ENCODE assay signal across 8 cellular contexts in the genomic region with DNA sequence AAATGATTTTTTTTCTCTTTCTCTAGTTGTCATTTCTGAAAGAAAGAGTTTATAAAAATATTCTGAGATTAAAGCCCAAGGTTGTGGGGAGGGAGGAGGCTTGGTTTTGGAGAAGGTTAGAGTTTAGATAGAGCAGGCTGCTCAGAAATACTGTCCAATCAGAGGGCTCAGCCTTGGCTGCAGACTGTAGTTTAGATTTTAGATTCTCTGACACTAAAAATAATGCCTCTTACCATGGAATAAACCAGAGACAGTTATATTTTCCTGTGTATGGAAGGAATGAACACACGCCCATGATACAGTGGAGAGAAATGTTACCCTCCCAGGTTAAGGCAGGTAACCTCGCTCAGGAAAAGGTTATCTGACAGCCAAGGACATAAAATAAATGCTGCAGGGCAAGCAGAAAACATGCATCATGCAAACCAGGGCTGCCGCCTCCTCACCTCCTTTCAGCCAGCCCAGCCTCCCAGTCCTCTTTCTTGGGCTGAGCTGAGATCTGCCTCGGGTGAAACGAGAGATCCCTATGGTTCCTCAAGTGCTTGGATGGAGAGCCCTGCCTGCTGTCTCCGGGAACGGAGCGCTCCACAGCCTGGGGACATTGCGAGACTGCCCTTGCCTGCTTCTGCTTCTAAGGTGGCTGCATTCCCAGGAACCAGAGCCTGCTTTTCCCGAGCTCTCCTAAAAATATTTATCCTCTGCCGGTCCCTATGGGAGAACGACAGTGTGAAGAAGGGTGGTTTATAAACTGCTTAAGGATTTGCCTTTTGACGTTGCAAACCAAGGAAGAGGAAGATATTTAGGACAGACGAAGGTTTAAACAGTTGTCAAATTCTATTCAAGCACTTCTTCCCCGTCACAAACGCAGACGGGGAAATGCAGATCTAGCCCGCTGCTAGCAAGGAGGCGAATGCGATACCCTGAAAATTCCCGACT. TPM values are rescaled to one million over a fixed set of nuclear protein-coding genes. Genes with fewer than 3 reads are reported as not detected.
DNase-seq lines count a peak whose midpoint lies in the region; ATAC-seq and TF ChIP-seq lines count a peak whose summit lies in the region.

No MANE protein-coding gene starts in this region.

- peak overlapping the region; percentile 67 for H3K27ac ChIP-seq in thymus (ENCODE audit: low read depth)

- WGBS in thymus: 6% methylated on average over 21 of the region's 21 CpGs

- H3K9me3 ChIP-seq in thymus (ENCODE audit: control insufficient read depth): no peaks in the 10 kb centered on the region

- no peak for ATAC-seq in activated B cell treated with CpG ODN at 0.5 μM for 24 hours (ENCODE audit: low read depth)

- CTCF ChIA-PET in activated B cell treated with CpG ODN at 0.5 μM for 24 hours (lab: Charles Lee): interaction anchor here (1.1 to 1.8 kb wide), 3 partner anchors 33 to 40 kb away, joined by 3 to 5 read pairs (median 3); no protein-coding TSS in a partner anchor

- peak overlapping the region; percentile 94 to 99 (median 98) for H3K4me3 Mint-ChIP-seq in IgD-negative memory B cell
- peak overlapping the region; percentile 97 for H3K4me3 Mint-ChIP-seq in activated B cell treated with CpG ODN at 0.5 μM for 24 hours
- H3K4me3 Mint-ChIP-seq in endothelial cell (ENCODE audit: unreplicated experiment): peak overlapping the region; percentile 96

- intact Hi-C loops in activated B cell treated with CpG ODN at 0.5 μM for 24 hours (cut with micrococcal nuclease): loop anchor here (2.0 to 5.0 kb wide), 2 partner anchors 113 to 219 kb away; no protein-coding TSS in a partner anchor

- peak overlapping the region; percentile 36 to 95 (median 93) for H3K27ac Mint-ChIP-seq in IgD-negative memory B cell
- peak overlapping the region; percentile 83 for H3K27ac Mint-ChIP-seq in activated B cell treated with CpG ODN at 0.5 μM for 24 hours
- no peak overlapping the region for H3K27ac Mint-ChIP-seq in endothelial cell (ENCODE audit: unreplicated experiment)

- H3K4me1 Mint-ChIP-seq in IgD-negative memory B cell: peaks cover 15 to 34% (median 29%) of the 10 kb centered on the region in 3 donors
- peaks cover 22% of the 10 kb centered on the region for H3K4me1 Mint-ChIP-seq in activated B cell treated with CpG ODN at 0.5 μM for 24 hours
- H3K4me1 Mint-ChIP-seq in endothelial cell (ENCODE audit: unreplicated experiment): peaks cover 15% of the 10 kb centered on the region

- no peaks in the 10 kb centered on the region for H3K9me3 Mint-ChIP-seq in IgD-negative memory B cell
- H3K9me3 Mint-ChIP-seq in activated B cell treated with CpG ODN at 0.5 μM for 24 hours: no peaks in the 10 kb centered on the region
- no peaks in the 10 kb centered on the region for H3K9me3 Mint-ChIP-seq in endothelial cell (ENCODE audit: unreplicated experiment)

- no peaks in the 10 kb centered on the region for H3K36me3 ChIP-seq in thymus (ENCODE audit: control insufficient read depth, insufficient read depth)

- no peaks in the 10 kb centered on the region for H3K27me3 ChIP-seq in thymus (ENCODE audit: control insufficient read depth, insufficient read depth)

- H3K36me3 Mint-ChIP-seq in IgD-negative memory B cell (peaks cover 2% of the 10 kb centered on the region), activated B cell treated with CpG ODN at 0.5 μM for 24 hours (ENCODE audit: low read depth) (peaks cover 6% of the 10 kb centered on the region), endothelial cell (ENCODE audit: low read depth, unreplicated experiment) (no peaks in the 10 kb centered on the region)

- H3K4me1 ChIP-seq in thymus (ENCODE audit: control insufficient read depth, insufficient read depth, low read length): peaks cover 5% of the 10 kb centered on the region

- DNase-seq in A172 (ENCODE audit: low spot score) (peak; percentile 21), GM12865 (ENCODE audit: low read depth) (peak; percentile 15), activated B cell treated with CpG ODN at 0.5 μM for 24 hours (no peak), endothelial cell (ENCODE audit: low spot score) (peak; percentile 26), midbrain (lab: John Stamatoyannopoulos, UW) (peak; percentile 44), NCI-H446 treated with DMSO at 0.1 percent for 48 hours (lab: John Stamatoyannopoulos, UW) (no peak)

- no peak for TF ChIP-seq CTCF in GM12865 (IDR thresholded peaks at IDR 0.05; ENCODE audit: insufficient read depth, low read depth, low read length, missing control alignments)
- no peak for TF ChIP-seq CTCF in activated B cell treated with CpG ODN at 0.5 μM for 24 hours (IDR thresholded peaks at IDR 0.05)
- no peak for TF ChIP-seq CTCF in endothelial cell (IDR thresholded peaks at IDR 0.05; ENCODE audit: unreplicated experiment)

- POLR2A ChIA-PET in activated B cell treated with CpG ODN at 0.5 μM for 24 hours (lab: Charles Lee): interaction anchor here (1.0 to 1.8 kb wide), 2 partner anchors 16 to 40 kb away, joined by 3 to 8 read pairs; a partner anchor contains a TSS

- H3K27me3 Mint-ChIP-seq in IgD-negative memory B cell: no peaks in the 10 kb centered on the region
- H3K27me3 Mint-ChIP-seq in activated B cell treated with CpG ODN at 0.5 μM for 24 hours: no peaks in the 10 kb centered on the region
- H3K27me3 Mint-ChIP-seq in endothelial cell (ENCODE audit: unreplicated experiment): peaks cover 2% of the 10 kb centered on the region

- H3K4me3 ChIP-seq in GM12865 (ENCODE audit: low read depth, low read length) (peak overlapping the region; percentile 84), thymus (ENCODE audit: low read length) (peak overlapping the region; percentile 74)

RNA-seq across cellular contexts. Expression of a gene that starts 0.8 kb away (rescaled TPM):
- total RNA-seq in A172 (2014; rRNA removed; shearing (Covaris generic)): 18.5 and 23.8 TPM in 2 replicates
- 4.5 TPM for polyA plus RNA-seq in IgD-negative memory B cell
- 4.5 and 4.9 TPM in 2 replicates for total RNA-seq in activated B cell treated with CpG ODN at 0.5 μM for 24 hours
- 6.6 TPM for total RNA-seq in endothelial cell (ENCODE audit: unreplicated experiment)
- polyA plus RNA-seq in thymus: 4.4 TPM

RNA-seq across cellular contexts. Expression of a gene that starts 40.5 kb away (rescaled TPM):
- 125 and 144 TPM in 2 replicates for total RNA-seq in A172 (2014; rRNA removed; shearing (Covaris generic))
- 4.2 TPM for polyA plus RNA-seq in IgD-negative memory B cell
- 5.0 and 6.3 TPM in 2 replicates for total RNA-seq in activated B cell treated with CpG ODN at 0.5 μM for 24 hours
- total RNA-seq in endothelial cell (ENCODE audit: unreplicated experiment): 18.0 TPM
- 7.9 TPM for polyA plus RNA-seq in thymus

Comparison
In these comparisons a context has a peak if more than half of its experiments do, and no peak if none do; other contexts are left out.
1. DNase-seq: peak in A172 (single experiment), GM12865 (single experiment), endothelial cell (single experiment) and midbrain (single experiment); none in activated B cell treated with CpG ODN at 0.5 μM for 24 hours (single experiment) and NCI-H446 treated with DMSO at 0.1 percent for 48 hours (single experiment).
2. Peak in every context shown above with its lines, with median percentiles within 50 percentile points of each other: H3K4me3 Mint-ChIP-seq.